In the genomic region with DNA sequence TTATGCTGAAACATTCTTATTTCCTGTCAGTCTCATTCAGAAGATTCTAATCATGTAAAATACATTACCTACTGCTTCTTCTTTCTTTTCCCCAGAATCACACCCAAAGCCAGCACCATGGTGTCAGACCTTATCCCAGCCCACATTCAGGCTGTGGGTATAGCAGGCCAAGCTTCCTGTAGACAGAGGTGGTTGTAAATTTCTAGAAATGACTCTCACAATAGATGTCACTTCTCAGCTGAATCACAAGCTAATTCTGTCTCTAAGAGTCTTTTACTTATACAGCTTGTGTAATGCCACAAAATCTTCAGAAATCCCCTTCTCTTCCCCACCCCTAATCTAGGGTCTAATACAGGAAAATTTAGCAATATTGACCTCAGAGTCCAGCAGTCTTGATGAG, we compare ENCODE assay signal across 19 cellular contexts.
DNase-seq lines count a peak whose midpoint lies in the region; ATAC-seq, FAIRE-seq and TF ChIP-seq lines count a peak whose summit lies in the region.
"Had no signal": no experiment of that assay in that cellular context is flagged by ENCODE, and none has a peak within 500 bp of the region (broad histone marks: within the 10 kb centered on the region; RNA-seq: fewer than 3 reads in every experiment).

No MANE protein-coding gene starts in this region.

- no peak for TF ChIP-seq CTCF in esophagus squamous epithelium (IDR thresholded peaks at IDR 0.05)

- no peak for TF ChIP-seq POLR2A in GM12892 (IDR thresholded peaks at IDR 0.05; ENCODE audit: low read depth, low read length)
- TF ChIP-seq POLR2A in esophagus squamous epithelium (IDR thresholded peaks at IDR 0.05), result no peak

- no peak overlapping the region for H3K27ac ChIP-seq in esophagus squamous epithelium
- H3K27ac ChIP-seq: dorsolateral prefrontal cortex, left lung, parathyroid adenoma had no signal

- H3K9me3 ChIP-seq in esophagus squamous epithelium, result no peaks in the 10 kb centered on the region
- H3K9me3 ChIP-seq: left lung had no signal

- H3K4me3 ChIP-seq in esophagus squamous epithelium, result no peak overlapping the region
- H3K4me3 ChIP-seq: dorsolateral prefrontal cortex, left lung had no signal

- intact Hi-C loops in esophagus squamous epithelium (cut with DNase I), result no loop called here
- intact Hi-C loops in cardiac septum (cut with DNase I), result no loop called here

- H3K27me3 ChIP-seq in esophagus squamous epithelium, result no peaks in the 10 kb centered on the region
- H3K27me3 ChIP-seq: dorsolateral prefrontal cortex, left lung had no signal

- no peak for DNase-seq in GM12892 (ENCODE audit: insufficient read length)
- no peak for DNase-seq in H4 (ENCODE audit: low spot score)
- DNase-seq in esophagus squamous epithelium (lab: John Stamatoyannopoulos, UW), result no peak
- no peak for DNase-seq in cardiac septum (ENCODE audit: low spot score)
- DNase-seq in OCI-M2 (lab: John Stamatoyannopoulos, UW; ENCODE audit: unreplicated experiment), result no peak
- DNase-seq: amygdala; DND-41; dorsolateral prefrontal cortex; H7; KG1; left lung; NCI-H2171 treated with DMSO at 0.1 percent for 48 hours; RPMI8226; stimulated activated CD4-positive, alpha-beta T cell treated with anti-CD3 and anti-CD28 coated beads, Interleukin-4, amount 100 ng/mL, for 1 hour; substantia nigra had no signal

- ATAC-seq in GM19351 (IDR thresholded peaks at IDR 0.05; ENCODE audit: unreplicated experiment) (peak; percentile 97), HG02642 (IDR thresholded peaks at IDR 0.05; ENCODE audit: poor library complexity, unreplicated experiment) (peak; percentile 86), HG03378 (IDR thresholded peaks at IDR 0.05; ENCODE audit: unreplicated experiment) (peak; percentile 96)
- ATAC-seq: left lung had no signal

- H3K4me1 ChIP-seq in esophagus squamous epithelium, result no peaks in the 10 kb centered on the region
- H3K4me1 ChIP-seq: left lung, parathyroid adenoma had no signal

- no peaks in the 10 kb centered on the region for H3K36me3 ChIP-seq in esophagus squamous epithelium
- H3K36me3 ChIP-seq: left lung had no signal

- peak; percentile 33 for FAIRE-seq in GM12892 (lab: Jason Lieb, UNC)
